In the genomic region with DNA sequence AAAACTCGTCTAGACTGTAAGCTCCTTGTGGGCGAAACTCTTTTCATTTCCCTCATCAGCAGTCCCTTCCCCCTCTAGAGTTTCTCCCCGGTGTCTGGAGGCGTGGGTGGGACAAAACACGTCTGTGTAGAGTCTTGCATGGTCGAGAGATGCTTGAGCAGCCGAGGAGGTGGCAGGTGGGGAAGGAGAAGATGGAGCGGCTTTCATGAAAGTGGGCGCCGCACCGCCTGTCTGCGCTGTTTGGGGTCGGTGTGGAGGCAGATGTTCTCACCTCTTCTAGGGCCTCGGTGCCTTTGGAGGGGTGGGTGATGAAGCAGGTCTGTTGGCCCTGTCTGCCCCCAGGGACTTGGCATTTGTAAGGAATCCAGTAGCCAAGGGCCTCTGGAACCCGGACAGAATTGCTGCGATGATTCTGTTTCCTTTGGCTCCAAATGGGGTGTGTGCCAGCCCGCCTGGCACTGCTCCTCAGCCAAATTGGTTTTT, we compare ENCODE assay signal across 8 cellular contexts. TPM values are rescaled to one million over a fixed set of nuclear protein-coding genes. Genes with fewer than 3 reads are reported as not detected.
A peak's percentile ranks its signal among the peaks of the same experiment; 100 is the strongest.
DNase-seq lines count a peak whose midpoint lies in the region; TF ChIP-seq lines count a peak whose summit lies in the region.

No MANE protein-coding gene starts in this region.

- H3K9ac ChIP-seq in liver (ENCODE audit: low read depth in 1 of 2, low read length in 2 of 2): no peak overlapping the region

- no peak for TF ChIP-seq POLR2A in adrenal gland (IDR thresholded peaks at IDR 0.05)

- CTCF ChIA-PET in activated naive CD4-positive, alpha-beta T cell treated with anti-CD3 and anti-CD28 coated beads, Interleukin-2, amount 10 ng/mL, durations not matched to agents 7 days and 5 days (lab: Charles Lee): no interaction called here

- H3K27ac Mint-ChIP-seq in activated naive CD4-positive, alpha-beta T cell treated with anti-CD3 and anti-CD28 coated beads, Interleukin-2, amount 10 ng/mL, durations not matched to agents 7 days and 5 days: peak overlapping the region; percentile 93

- intact Hi-C loops in adrenal gland (cut with DNase I): loop anchor here (5.0 to 10.0 kb wide), 3 partner anchors 63 to 173 kb away; a partner anchor contains a TSS
- intact Hi-C loops in tibial artery (cut with DNase I; ENCODE audit: low total_unique reads): loop anchor here (5.0 kb wide), 1 partner anchor 170 kb away; a partner anchor contains a TSS

- TF ChIP-seq RAD21 in liver (IDR thresholded peaks at IDR 0.05): no peak

- 48 to 52% (median 51%) methylated on average over 16 to 17 of the region's 17 CpGs for WGBS in adrenal gland, 4 donors
- 60% methylated on average over 17 of the region's 17 CpGs for WGBS in liver

- H3K4me1 Mint-ChIP-seq in activated naive CD4-positive, alpha-beta T cell treated with anti-CD3 and anti-CD28 coated beads, Interleukin-2, amount 10 ng/mL, durations not matched to agents 7 days and 5 days: peaks cover 48% of the 10 kb centered on the region

- H3K27ac ChIP-seq in adrenal gland (peak overlapping the region in 1 of 5 donors; percentile 99), liver (ENCODE audit: low read depth in 1 of 2, low read length in 2 of 2) (no peak overlapping the region), tibial artery (peak overlapping the region in 1 of 2 donors; percentile 82)

- H3K27me3 Mint-ChIP-seq in activated naive CD4-positive, alpha-beta T cell treated with anti-CD3 and anti-CD28 coated beads, Interleukin-2, amount 10 ng/mL, durations not matched to agents 7 days and 5 days: peaks cover 3% of the 10 kb centered on the region

- H3K4me3 Mint-ChIP-seq in activated naive CD4-positive, alpha-beta T cell treated with anti-CD3 and anti-CD28 coated beads, Interleukin-2, amount 10 ng/mL, durations not matched to agents 7 days and 5 days: peak overlapping the region; percentile 87

- H3K27me3 ChIP-seq in adrenal gland: no peaks in the 10 kb centered on the region
- no peaks in the 10 kb centered on the region for H3K27me3 ChIP-seq in liver (ENCODE audit: control insufficient read depth in 4 of 4, insufficient read depth in 4 of 4, low read length in 3 of 4)
- no peaks in the 10 kb centered on the region for H3K27me3 ChIP-seq in tibial artery

- no peaks in the 10 kb centered on the region for H3K9me3 ChIP-seq in adrenal gland (replicated peaks in 1 of 3)
- H3K9me3 ChIP-seq in liver (ENCODE audit: control insufficient read depth in 4 of 4, low read length in 3 of 4): no peaks in the 10 kb centered on the region
- no peaks in the 10 kb centered on the region for H3K9me3 ChIP-seq in tibial artery

- H3K36me3 ChIP-seq in adrenal gland (replicated peaks in 1 of 2) (peaks cover 0 to 26% of the 10 kb centered on the region in 2 donors), liver (ENCODE audit: control insufficient read depth in 4 of 4, insufficient read depth in 3 of 4, low read depth in 1 of 4, low read length in 3 of 4) (peaks cover 6 to 23% (median 12%) of the 10 kb centered on the region in 4 donors), tibial artery (peaks cover 15 to 30% (median 17%) of the 10 kb centered on the region in 3 donors)

- peak overlapping the region in 3 of 4 donors; percentile 50 to 92 (median 74) for H3K4me3 ChIP-seq in adrenal gland
- H3K4me3 ChIP-seq in liver (ENCODE audit: low read depth in 1 of 3, low read length in 3 of 3): peak overlapping the region in 2 of 3 donors; percentile 8 to 91
- H3K4me3 ChIP-seq in tibial artery: peak overlapping the region; percentile 77 to 82

- H3K9me3 Mint-ChIP-seq in activated naive CD4-positive, alpha-beta T cell treated with anti-CD3 and anti-CD28 coated beads, Interleukin-2, amount 10 ng/mL, durations not matched to agents 7 days and 5 days: peaks cover 3% of the 10 kb centered on the region

- H3K36me3 Mint-ChIP-seq in activated naive CD4-positive, alpha-beta T cell treated with anti-CD3 and anti-CD28 coated beads, Interleukin-2, amount 10 ng/mL, durations not matched to agents 7 days and 5 days: peaks cover 37% of the 10 kb centered on the region

- DNase-seq in activated naive CD4-positive, alpha-beta T cell treated with anti-CD3 and anti-CD28 coated beads, Interleukin-2, amount 10 ng/mL, durations not matched to agents 7 days and 5 days: no peak
- DNase-seq in activated naive CD4-positive, alpha-beta T cell treated with anti-CD3 and anti-CD28 coated beads, Interleukin-2, amount 50 U/mL, for 16 hours: no peak
- DNase-seq in adrenal gland (peak in 6 of 7 donors; percentile 39 to 71 (median 45)), tibial artery (peak in 1 of 2 donors; percentile 65), CD1c-positive myeloid dendritic cell (ENCODE audit: extremely low spot score) (no peak), AG08396 (ENCODE audit: low spot score) (no peak), OCI-M2 (lab: John Stamatoyannopoulos, UW; ENCODE audit: unreplicated experiment) (no peak)

- no peak for TF ChIP-seq CTCF in adrenal gland (IDR thresholded peaks at IDR 0.05)
- TF ChIP-seq CTCF in liver (IDR thresholded peaks at IDR 0.05; ENCODE audit: low read depth, low read length, missing input control): no peak
- no peak for TF ChIP-seq CTCF in tibial artery (IDR thresholded peaks at IDR 0.05)

- H3K4me1 ChIP-seq in adrenal gland (replicated peaks in 1 of 2) (peaks cover 13 to 43% of the 10 kb centered on the region in 2 donors), liver (ENCODE audit: control insufficient read depth in 4 of 4, insufficient read depth in 4 of 4, low read length in 3 of 4) (peaks cover 0 to 15% (median 12%) of the 10 kb centered on the region in 4 donors), tibial artery (peaks cover 0 to 38% (median 21%) of the 10 kb centered on the region in 4 donors)

TF ChIP-seq in liver, 16 proteins besides CTCF, POLR2A, EP300 and RAD21:
- no peak for TF ChIP-seq HNF4A (conservative IDR thresholded peaks at IDR 0.05)
- TF ChIP-seq FOXA1 (IDR thresholded peaks at IDR 0.05): no peak
- TF ChIP-seq RXRA (IDR thresholded peaks at IDR 0.05): no peak
- TF ChIP-seq TAF1 (conservative IDR thresholded peaks at IDR 0.05): no peak
- TF ChIP-seq, protein P1, sequence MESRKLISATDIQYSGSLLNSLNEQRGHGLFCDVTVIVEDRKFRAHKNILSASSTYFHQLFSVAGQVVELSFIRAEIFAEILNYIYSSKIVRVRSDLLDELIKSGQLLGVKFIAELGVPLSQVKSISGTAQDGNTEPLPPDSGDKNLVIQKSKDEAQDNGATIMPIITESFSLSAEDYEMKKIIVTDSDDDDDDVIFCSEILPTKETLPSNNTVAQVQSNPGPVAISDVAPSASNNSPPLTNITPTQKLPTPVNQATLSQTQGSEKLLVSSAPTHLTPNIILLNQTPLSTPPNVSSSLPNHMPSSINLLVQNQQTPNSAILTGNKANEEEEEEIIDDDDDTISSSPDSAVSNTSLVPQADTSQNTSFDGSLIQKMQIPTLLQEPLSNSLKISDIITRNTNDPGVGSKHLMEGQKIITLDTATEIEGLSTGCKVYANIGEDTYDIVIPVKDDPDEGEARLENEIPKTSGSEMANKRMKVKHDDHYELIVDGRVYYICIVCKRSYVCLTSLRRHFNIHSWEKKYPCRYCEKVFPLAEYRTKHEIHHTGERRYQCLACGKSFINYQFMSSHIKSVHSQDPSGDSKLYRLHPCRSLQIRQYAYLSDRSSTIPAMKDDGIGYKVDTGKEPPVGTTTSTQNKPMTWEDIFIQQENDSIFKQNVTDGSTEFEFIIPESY (IDR thresholded peaks at IDR 0.05): no peak
- TF ChIP-seq YY1 (IDR thresholded peaks at IDR 0.05): no peak
- no peak for TF ChIP-seq SP1 (IDR thresholded peaks at IDR 0.05)
- TF ChIP-seq, protein P2, sequence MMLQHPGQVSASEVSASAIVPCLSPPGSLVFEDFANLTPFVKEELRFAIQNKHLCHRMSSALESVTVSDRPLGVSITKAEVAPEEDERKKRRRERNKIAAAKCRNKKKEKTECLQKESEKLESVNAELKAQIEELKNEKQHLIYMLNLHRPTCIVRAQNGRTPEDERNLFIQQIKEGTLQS (IDR thresholded peaks at IDR 0.05): no peak
- TF ChIP-seq, protein P3, sequence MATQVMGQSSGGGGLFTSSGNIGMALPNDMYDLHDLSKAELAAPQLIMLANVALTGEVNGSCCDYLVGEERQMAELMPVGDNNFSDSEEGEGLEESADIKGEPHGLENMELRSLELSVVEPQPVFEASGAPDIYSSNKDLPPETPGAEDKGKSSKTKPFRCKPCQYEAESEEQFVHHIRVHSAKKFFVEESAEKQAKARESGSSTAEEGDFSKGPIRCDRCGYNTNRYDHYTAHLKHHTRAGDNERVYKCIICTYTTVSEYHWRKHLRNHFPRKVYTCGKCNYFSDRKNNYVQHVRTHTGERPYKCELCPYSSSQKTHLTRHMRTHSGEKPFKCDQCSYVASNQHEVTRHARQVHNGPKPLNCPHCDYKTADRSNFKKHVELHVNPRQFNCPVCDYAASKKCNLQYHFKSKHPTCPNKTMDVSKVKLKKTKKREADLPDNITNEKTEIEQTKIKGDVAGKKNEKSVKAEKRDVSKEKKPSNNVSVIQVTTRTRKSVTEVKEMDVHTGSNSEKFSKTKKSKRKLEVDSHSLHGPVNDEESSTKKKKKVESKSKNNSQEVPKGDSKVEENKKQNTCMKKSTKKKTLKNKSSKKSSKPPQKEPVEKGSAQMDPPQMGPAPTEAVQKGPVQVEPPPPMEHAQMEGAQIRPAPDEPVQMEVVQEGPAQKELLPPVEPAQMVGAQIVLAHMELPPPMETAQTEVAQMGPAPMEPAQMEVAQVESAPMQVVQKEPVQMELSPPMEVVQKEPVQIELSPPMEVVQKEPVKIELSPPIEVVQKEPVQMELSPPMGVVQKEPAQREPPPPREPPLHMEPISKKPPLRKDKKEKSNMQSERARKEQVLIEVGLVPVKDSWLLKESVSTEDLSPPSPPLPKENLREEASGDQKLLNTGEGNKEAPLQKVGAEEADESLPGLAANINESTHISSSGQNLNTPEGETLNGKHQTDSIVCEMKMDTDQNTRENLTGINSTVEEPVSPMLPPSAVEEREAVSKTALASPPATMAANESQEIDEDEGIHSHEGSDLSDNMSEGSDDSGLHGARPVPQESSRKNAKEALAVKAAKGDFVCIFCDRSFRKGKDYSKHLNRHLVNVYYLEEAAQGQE (IDR thresholded peaks at IDR 0.05): no peak
- TF ChIP-seq NR2F2 (IDR thresholded peaks at IDR 0.05): no peak
- TF ChIP-seq, protein P4, sequence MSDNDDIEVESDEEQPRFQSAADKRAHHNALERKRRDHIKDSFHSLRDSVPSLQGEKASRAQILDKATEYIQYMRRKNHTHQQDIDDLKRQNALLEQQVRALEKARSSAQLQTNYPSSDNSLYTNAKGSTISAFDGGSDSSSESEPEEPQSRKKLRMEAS (IDR thresholded peaks at IDR 0.05): no peak
- TF ChIP-seq HNF4G (IDR thresholded peaks at IDR 0.05): no peak
- TF ChIP-seq FOXA2 (IDR thresholded peaks at IDR 0.05): no peak
- no peak for TF ChIP-seq EGR1 (IDR thresholded peaks at IDR 0.05; ENCODE audit: low read depth in 2 of 2)
- TF ChIP-seq GABPA (IDR thresholded peaks at IDR 0.05 in 1 of 2, conservative IDR thresholded peaks at IDR 0.05 in 1 of 2): no peak
- no peak for TF ChIP-seq JUND (IDR thresholded peaks at IDR 0.05)

RNA-seq across cellular contexts. Expression of a gene that starts 1.2 kb away (rescaled TPM):
- total RNA-seq in adrenal gland (100 to 1,000 TPM in 1 of 8 donors, 10 to 100 TPM in 7; 30.4 to 111 (median 57.8) TPM), liver (10 to 100 TPM; 14.9 to 20.0 TPM)
- polyA plus RNA-seq in adrenal gland (10 to 100 TPM in 2 of 3 donors, 1 to 10 TPM in 1; 9.8 to 67.8 (median 21.5) TPM), liver (10 to 100 TPM in 1 of 2 donors, 1 to 10 TPM in 1; 7.5 to 12.5 TPM)

Comparison
In these comparisons a context has a peak if more than half of its experiments do, and no peak if none do; other contexts are left out.
1. DNase-seq: peak in adrenal gland (6 of 7); none in activated naive CD4-positive, alpha-beta T cell treated with anti-CD3 and anti-CD28 coated beads, Interleukin-2, amount 10 ng/mL, durations not matched to agents 7 days and 5 days (single experiment), activated naive CD4-positive, alpha-beta T cell treated with anti-CD3 and anti-CD28 coated beads, Interleukin-2, amount 50 U/mL, for 16 hours (single experiment), CD1c-positive myeloid dendritic cell (single experiment), AG08396 (single experiment) and OCI-M2 (single experiment).
2. Peak in every context shown above with its lines, with median percentiles within 50 percentile points of each other: H3K4me3 ChIP-seq.